21 cellular contexts compared by ENCODE assay signal in the genomic region with DNA sequence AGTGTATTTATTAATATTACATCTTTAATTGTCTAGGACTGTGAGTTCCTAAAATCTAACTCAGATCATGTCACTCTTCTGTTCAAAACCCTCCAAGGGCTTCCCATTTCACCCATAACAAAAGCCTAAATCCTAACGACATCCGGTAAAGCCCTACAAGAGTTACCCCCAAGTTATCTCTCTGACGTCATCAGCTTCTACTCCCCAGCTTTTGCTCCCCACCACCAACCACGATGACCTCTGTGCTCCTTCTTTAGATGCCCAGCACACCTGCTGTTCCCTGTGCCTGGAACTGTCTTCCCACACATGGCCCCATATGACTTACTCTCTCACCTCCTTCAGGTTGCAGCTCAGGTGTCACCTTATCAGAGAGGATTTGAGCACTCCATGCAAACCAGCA. TPM values are rescaled to one million over a fixed set of nuclear protein-coding genes. Genes with fewer than 3 reads are reported as not detected.
DNase-seq lines count a peak whose midpoint lies in the region; ATAC-seq, FAIRE-seq and TF ChIP-seq lines count a peak whose summit lies in the region.
"Had no signal": no experiment of that assay in that cellular context is flagged by ENCODE, and none has a peak within 500 bp of the region (broad histone marks: within the 10 kb centered on the region; RNA-seq: fewer than 3 reads in every experiment).

No MANE protein-coding gene starts in this region.

- H3K27ac Mint-ChIP-seq in T-helper 1 cell treated with Interleukin-12 subunit alpha and Interleukin-12 subunit beta and Interleukin-4 antibody, amounts not matched to agents 30 μg/mL and 1 μg/mL, for 36 hours: peak overlapping the region; percentile 61
- H3K27ac Mint-ChIP-seq in immature natural killer cell: peak overlapping the region in 4 of 6 donors; percentile 16 to 77 (median 72)

- ATAC-seq in HepG2 (no peak), right lobe of liver (no peak), HG03196 (IDR thresholded peaks at IDR 0.05; ENCODE audit: unreplicated experiment) (no peak), HG02588 (IDR thresholded peaks at IDR 0.05; ENCODE audit: unreplicated experiment) (no peak)

- BruUV-seq in HepG2 (replicated peaks; lab: Mats Ljungman, UMichigan): no TSS peak

- no peak overlapping the region for H3K4me2 ChIP-seq in HepG2 (ENCODE audit: low read depth, low read length)

- TF ChIP-seq POLR2A in HepG2 (IDR thresholded peaks at IDR 0.05; ENCODE audit: insufficient read depth in 1 of 2, low read depth in 2 of 2, low read length in 2 of 2) (no peak), right lobe of liver (IDR thresholded peaks at IDR 0.05) (no peak)

- H3K9me3 ChIP-seq in HepG2 (ENCODE audit: low read length) (no peaks in the 10 kb centered on the region), right lobe of liver (no peaks in the 10 kb centered on the region)
- H3K9me3 ChIP-seq: MG63, SJSA1 had no signal

- intact Hi-C loops in HepG2 (cut with micrococcal nuclease; ENCODE audit: unreplicated experiment) (no loop called here), right lobe of liver (cut with DNase I) (no loop called here)

- H4K20me1 ChIP-seq in HepG2 (ENCODE audit: insufficient read depth, low read length): no peaks in the 10 kb centered on the region

- FAIRE-seq in HepG2 (lab: Jason Lieb, UNC): no peak
- FAIRE-seq: GM12892 had no signal

- TF ChIP-seq EP300 in HepG2 (IDR thresholded peaks at IDR 0.05; ENCODE audit: low read depth in 2 of 2, low read length in 2 of 2) (no peak), HepG2 (CRISPR knock-in tag; IDR thresholded peaks at IDR 0.05; ENCODE audit: borderline replicate concordance) (no peak)

- no peak overlapping the region for H3K9ac ChIP-seq in HepG2 (ENCODE audit: insufficient read depth, low read depth, low read length)

- H3K36me3 Mint-ChIP-seq in T-helper 1 cell treated with Interleukin-12 subunit alpha and Interleukin-12 subunit beta and Interleukin-4 antibody, amounts not matched to agents 30 μg/mL and 1 μg/mL, for 36 hours (ENCODE audit: low read depth): peaks cover 15% of the 10 kb centered on the region
- H3K36me3 Mint-ChIP-seq in immature natural killer cell: peaks cover 0 to 3% (median 0%) of the 10 kb centered on the region in 3 donors

- CTCF ChIA-PET in HepG2 (lab: Yijun Ruan, JAX; ENCODE audit: low intra/inter-chr PET ratio, low total read pairs): no interaction called here

- DNase-seq in T-helper 1 cell (no peak), HepG2 (ENCODE audit: low spot score) (no peak), right lobe of liver (no peak), immature natural killer cell (no peak), COLO668 (lab: John Stamatoyannopoulos, UW; ENCODE audit: unreplicated experiment) (no peak)
- DNase-seq: COR-L47, DMS153, GOT3, Karpas-422, MG63, NCI-H1092, NCI-H146, NCI-H2081, NCI-H2227 treated with DMSO at 0.1 percent for 48 hours, NCI-H524 had no signal

- H3K27ac ChIP-seq in HepG2 (ENCODE audit: extremely low read length, insufficient read depth, low read length) (no peak overlapping the region), right lobe of liver (no peak overlapping the region)
- H3K27ac ChIP-seq: 22Rv1, SJSA1 had no signal

- no peak for TF ChIP-seq CTCF in HepG2 (CRISPR knock-in tag; IDR thresholded peaks at IDR 0.05)
- no peak for TF ChIP-seq CTCF in right lobe of liver (IDR thresholded peaks at IDR 0.05)

- WGBS in HepG2 (ENCODE audit: low lambda C conversion rate): 45% methylated on average over 4 of the region's 4 CpGs
- WGBS in right lobe of liver (ENCODE audit: insufficient coverage, low coverage, low lambda C conversion rate, missing lambda C conversion rate): 66% methylated on average over 4 of the region's 4 CpGs

- H3K36me3 ChIP-seq in HepG2 (replicated peaks in 1 of 2; ENCODE audit: control insufficient read depth in 1 of 2, insufficient read depth in 2 of 2, low read length in 2 of 2) (no peaks in the 10 kb centered on the region), right lobe of liver (no peaks in the 10 kb centered on the region)
- H3K36me3 ChIP-seq: MG63, SJSA1 had no signal

- H3K79me2 ChIP-seq in HepG2 (ENCODE audit: insufficient read depth, low read length): no peaks in the 10 kb centered on the region

- no peaks in the 10 kb centered on the region for H3K27me3 Mint-ChIP-seq in T-helper 1 cell treated with Interleukin-12 subunit alpha and Interleukin-12 subunit beta and Interleukin-4 antibody, amounts not matched to agents 30 μg/mL and 1 μg/mL, for 36 hours (ENCODE audit: low read depth)
- peaks cover 0 to 5% (median 2%) of the 10 kb centered on the region in 3 donors for H3K27me3 Mint-ChIP-seq in immature natural killer cell (ENCODE audit: low read depth in 3 of 3)

- H3K4me1 Mint-ChIP-seq in T-helper 1 cell treated with Interleukin-12 subunit alpha and Interleukin-12 subunit beta and Interleukin-4 antibody, amounts not matched to agents 30 μg/mL and 1 μg/mL, for 36 hours (ENCODE audit: low read depth): peaks cover 54% of the 10 kb centered on the region
- H3K4me1 Mint-ChIP-seq in immature natural killer cell: peaks cover 36 to 38% of the 10 kb centered on the region in 2 donors

- H3K4me3 ChIP-seq in HepG2 (replicated peaks in 1 of 3; ENCODE audit: insufficient read depth in 1 of 3, low read depth in 2 of 3, low read length in 3 of 3): no peak overlapping the region
- no peak overlapping the region for H3K4me3 ChIP-seq in right lobe of liver
- H3K4me3 ChIP-seq: MG63, SJSA1 had no signal

- no peaks in the 10 kb centered on the region; a peak in 1 of 5 replicates for H3K27me3 ChIP-seq in HepG2 (ENCODE audit: control insufficient read depth in 1 of 2, insufficient read depth in 2 of 2, low read length in 2 of 2)
- H3K27me3 ChIP-seq in right lobe of liver: no peaks in the 10 kb centered on the region
- H3K27me3 ChIP-seq: MG63 had no signal

- no peak for TF ChIP-seq RAD21 in HepG2 (CRISPR knock-in tag; IDR thresholded peaks at IDR 0.05)

- no peak overlapping the region for H2AFZ ChIP-seq in HepG2 (ENCODE audit: low read length)

- POLR2A ChIA-PET in HepG2 (lab: Yijun Ruan, JAX): no interaction called here

- peaks cover 9% of the 10 kb centered on the region; the same call in 1 of the 2 replicates for H3K4me1 ChIP-seq in HepG2 (ENCODE audit: insufficient read depth, low read length)
- no peaks in the 10 kb centered on the region for H3K4me1 ChIP-seq in right lobe of liver
- H3K4me1 ChIP-seq: SJSA1 had no signal

- in situ Hi-C loops in HepG2 (cut with HindIII; ENCODE audit: extremely low pct_ligation_motif_present, low pct_unique_long_range_greater_than_20kb): no loop called here

- peak overlapping the region; percentile 27 for H3K4me3 Mint-ChIP-seq in T-helper 1 cell treated with Interleukin-12 subunit alpha and Interleukin-12 subunit beta and Interleukin-4 antibody, amounts not matched to agents 30 μg/mL and 1 μg/mL, for 36 hours
- H3K4me3 Mint-ChIP-seq in immature natural killer cell: no peak overlapping the region

- H3K9me3 Mint-ChIP-seq in T-helper 1 cell treated with Interleukin-12 subunit alpha and Interleukin-12 subunit beta and Interleukin-4 antibody, amounts not matched to agents 30 μg/mL and 1 μg/mL, for 36 hours: peaks cover 27% of the 10 kb centered on the region
- H3K9me3 Mint-ChIP-seq in immature natural killer cell: peaks cover 0 to 1% (median 0%) of the 10 kb centered on the region in 6 donors

TF ChIP-seq in HepG2, 621 proteins besides CTCF, POLR2A, EP300 and RAD21 (continues in another document):
- TF ChIP-seq, protein P1, sequence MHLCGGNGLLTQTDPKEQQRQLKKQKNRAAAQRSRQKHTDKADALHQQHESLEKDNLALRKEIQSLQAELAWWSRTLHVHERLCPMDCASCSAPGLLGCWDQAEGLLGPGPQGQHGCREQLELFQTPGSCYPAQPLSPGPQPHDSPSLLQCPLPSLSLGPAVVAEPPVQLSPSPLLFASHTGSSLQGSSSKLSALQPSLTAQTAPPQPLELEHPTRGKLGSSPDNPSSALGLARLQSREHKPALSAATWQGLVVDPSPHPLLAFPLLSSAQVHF (CRISPR knock-in tag; IDR thresholded peaks at IDR 0.05): no peak
- TF ChIP-seq MLLT10 (CRISPR knock-in tag; IDR thresholded peaks at IDR 0.05) (no peak), ZNF670 (CRISPR knock-in tag; IDR thresholded peaks at IDR 0.05; ENCODE audit: borderline replicate concordance) (no peak), ATF7 (IDR thresholded peaks at IDR 0.05) (peak; percentile 98), ATF7 (CRISPR knock-in tag; IDR thresholded peaks at IDR 0.05) (no peak)

RNA-seq across cellular contexts. Expression of gene KDM8, which starts 6.3 kb away (rescaled TPM):
- total RNA-seq in HepG2 (2016; rRNA removed; fragmentation: Illumina TruSeq; extraction: Trizol) (5.2 and 8.6 TPM in 2 replicates), right lobe of liver (100 to 1,000 TPM in 1 of 6 experiments, 10 to 100 TPM in 5; 11.2 to 153 (median 66.7) TPM)
- total RNA-seq in HepG2 (2016; cell fraction: cytosol; rRNA removed; fragmentation: Illumina TruSeq; extraction: Trizol; ENCODE audit: low read depth): 4.8 and 8.6 TPM in 2 replicates
- 6.8 and 8.9 TPM in 2 replicates for total RNA-seq in HepG2 (2016; cell fraction: insoluble cytoplasmic fraction; rRNA removed; fragmentation: Illumina TruSeq; extraction: Trizol)
- total RNA-seq in HepG2 (2016; cell fraction: membrane; rRNA removed; fragmentation: Illumina TruSeq; extraction: Trizol): 5.4 and 6.5 TPM in 2 replicates
- 10.5 and 11.8 TPM in 2 replicates for total RNA-seq in HepG2 (2016; cell fraction: nucleus; rRNA removed; fragmentation: Illumina TruSeq; extraction: Trizol)
- polyA plus RNA-seq in HepG2 (2011; rRNA removed) (3.3 and 4.0 TPM in 2 replicates), immature natural killer cell (1 to 10 TPM; 4.3 to 6.2 (median 5.1) TPM)
- polyA plus RNA-seq in HepG2 (2011; cell fraction: cytosol; rRNA removed): 1.7 and 1.8 TPM in 2 replicates
- polyA plus RNA-seq in HepG2 (2011; cell fraction: nucleus; rRNA removed): 18.0 and 23.0 TPM in 2 replicates
- polyA plus RNA-seq in HepG2 (2012): 3.3 and 3.7 TPM in 2 replicates
- 1.4 and 2.0 TPM in 2 replicates for polyA plus RNA-seq in HepG2 (2016; cell fraction: cytosol; fragmentation: Illumina TruSeq; extraction: Trizol; ENCODE audit: low read depth)
- polyA plus RNA-seq in HepG2 (2016; cell fraction: insoluble cytoplasmic fraction; fragmentation: Illumina TruSeq; extraction: Trizol; ENCODE audit: low read depth): 8.2 and 9.2 TPM in 2 replicates
- polyA plus RNA-seq in HepG2 (2016; cell fraction: membrane; fragmentation: Illumina TruSeq; extraction: Trizol; ENCODE audit: low read depth): 2.7 and 2.8 TPM in 2 replicates
- 14.1 and 16.6 TPM in 2 replicates for polyA plus RNA-seq in HepG2 (2016; cell fraction: nucleus; fragmentation: Illumina TruSeq; extraction: Trizol; ENCODE audit: insufficient read depth, low read depth)
- 8.5 and 15.7 TPM in 2 replicates for polyA minus RNA-seq in HepG2 (2011; rRNA and poly(A)+ RNA removed; ENCODE audit: low replicate concordance)
- 1.7 and 2.4 TPM in 2 replicates for polyA minus RNA-seq in HepG2 (2011; cell fraction: cytosol; rRNA and poly(A)+ RNA removed)
- polyA minus RNA-seq in HepG2 (2011; cell fraction: nucleus; rRNA and poly(A)+ RNA removed): 13.1 and 14.7 TPM in 2 replicates
